9 cellular contexts compared by ENCODE assay signal in genomic region chr11:64267207-64267945, GRCh38. TPM values are rescaled to one million over a fixed set of nuclear protein-coding genes. Genes with fewer than 3 reads are reported as not detected.
DNase-seq lines count a peak whose midpoint lies in the region; ATAC-seq and TF ChIP-seq lines count a peak whose summit lies in the region.
"Had no signal": no experiment of that assay in that cellular context is flagged by ENCODE, and none has a peak within 500 bp of the region (broad histone marks: within the 10 kb centered on the region; RNA-seq: fewer than 3 reads in every experiment).

No MANE protein-coding gene starts in this region.

- no peak for TF ChIP-seq CTCF in CD8-positive, alpha-beta T cell (IDR thresholded peaks at IDR 0.05)
- TF ChIP-seq CTCF in osteocyte (IDR thresholded peaks at IDR 0.05) = no peak

- no peak for ATAC-seq in CD8-positive, alpha-beta T cell
- ATAC-seq in GM19395 (IDR thresholded peaks at IDR 0.05; ENCODE audit: unreplicated experiment) = no peak

- no peak overlapping the region for H3K4me3 ChIP-seq in CD8-positive, alpha-beta T cell (ENCODE audit: low read depth, low read length)

- peak overlapping the region; percentile 41 for H3K27ac Mint-ChIP-seq in CD8-positive, alpha-beta T cell
- H3K27ac Mint-ChIP-seq in osteocyte (ENCODE audit: unreplicated experiment) = peak overlapping the region; percentile 99

- CTCF ChIA-PET in CD8-positive, alpha-beta T cell (lab: Charles Lee) = interaction anchor here (0.7 to 6.4 kb wide), 7 partner anchors 16 to 81 kb away, joined by 3 to 82 read pairs (median 4); partner anchors contain the start of genes CATSPERZ, FERMT3, PLCB3 and STIP1

- POLR2A ChIA-PET in CD8-positive, alpha-beta T cell (lab: Charles Lee) = interaction anchor here (1.1 to 5.9 kb wide), 3 partner anchors 15 to 61 kb away, joined by 3 to 71 read pairs (median 48); partner anchors contain the start of genes BAD, FERMT3, GPR137 and PLCB3

- H3K27me3 Mint-ChIP-seq in CD8-positive, alpha-beta T cell (ENCODE audit: low read depth) = no peaks in the 10 kb centered on the region
- H3K27me3 Mint-ChIP-seq in osteocyte (ENCODE audit: unreplicated experiment) = no peaks in the 10 kb centered on the region

- no peak overlapping the region for H3K27ac ChIP-seq in CD8-positive, alpha-beta T cell (ENCODE audit: low read depth, low read length)
- peak overlapping the region; percentile 97 for H3K27ac ChIP-seq in epithelial cell of prostate

- no peak overlapping the region for H3K4me3 Mint-ChIP-seq in CD8-positive, alpha-beta T cell
- H3K4me3 Mint-ChIP-seq in osteocyte (ENCODE audit: unreplicated experiment) = no peak overlapping the region

- H3K4me1 ChIP-seq in CD8-positive, alpha-beta T cell (ENCODE audit: insufficient read depth, low read length) = peaks cover 24% of the 10 kb centered on the region

- no peaks in the 10 kb centered on the region for H3K9me3 Mint-ChIP-seq in CD8-positive, alpha-beta T cell
- H3K9me3 Mint-ChIP-seq in osteocyte (ENCODE audit: unreplicated experiment) = no peaks in the 10 kb centered on the region

- intact Hi-C loops in CD8-positive, alpha-beta T cell (cut with DNase I, micrococcal nuclease) = no loop called here

- H3K27me3 ChIP-seq in CD8-positive, alpha-beta T cell (ENCODE audit: insufficient read depth, low read length) = no peaks in the 10 kb centered on the region

- H3K36me3 ChIP-seq in CD8-positive, alpha-beta T cell (ENCODE audit: insufficient read depth, low read length) = no peaks in the 10 kb centered on the region

- H3K36me3 Mint-ChIP-seq in CD8-positive, alpha-beta T cell = peaks cover 7% of the 10 kb centered on the region
- peaks cover 4% of the 10 kb centered on the region for H3K36me3 Mint-ChIP-seq in osteocyte (ENCODE audit: unreplicated experiment)

- peaks cover 25% of the 10 kb centered on the region for H3K4me1 Mint-ChIP-seq in CD8-positive, alpha-beta T cell (ENCODE audit: low read depth)
- peaks cover 26% of the 10 kb centered on the region for H3K4me1 Mint-ChIP-seq in osteocyte (ENCODE audit: unreplicated experiment)

- H3K9me3 ChIP-seq in CD8-positive, alpha-beta T cell (ENCODE audit: low read length) = no peaks in the 10 kb centered on the region

- no peak for DNase-seq in CD8-positive, alpha-beta T cell
- DNase-seq in NCI-H1092 treated with DMSO at 0.1 percent for 48 hours (lab: John Stamatoyannopoulos, UW) (peak; percentile 46), epithelial cell of prostate (ENCODE audit: low read depth, low spot score) (no peak), osteocyte (ENCODE audit: extremely low spot score, unreplicated experiment) (no peak), putamen (ENCODE audit: low spot score) (no peak)
- DNase-seq in activated naive CD4-positive, alpha-beta T cell (lab: John Stamatoyannopoulos, UW) = no peak
- DNase-seq in effector CD4-positive, alpha-beta T cell = no peak
- DNase-seq: kidney glomerular epithelial cell had no signal

RNA-seq across cellular contexts. Expression of gene PLCB3, which starts 16.0 kb away (rescaled TPM):
- 1 to 10 TPM; 2.1 to 2.4 TPM for total RNA-seq in CD8-positive, alpha-beta T cell
- total RNA-seq in osteocyte = 30.2 and 32.0 TPM in 2 replicates

RNA-seq across cellular contexts. Expression of gene BAD, which starts 17.1 kb away (rescaled TPM):
- 10 to 100 TPM; 14.6 to 18.2 TPM for total RNA-seq in CD8-positive, alpha-beta T cell
- total RNA-seq in osteocyte = 68.3 and 73.6 TPM in 2 replicates

RNA-seq across cellular contexts. Expression of gene GPR137, which starts 18.3 kb away (rescaled TPM):
- total RNA-seq in CD8-positive, alpha-beta T cell = 10 to 100 TPM; 26.9 to 29.3 TPM
- total RNA-seq in osteocyte = 68.0 and 71.4 TPM in 2 replicates

RNA-seq across cellular contexts. Expression of gene PPP1R14B, which starts 20.6 kb away (rescaled TPM):
- total RNA-seq in CD8-positive, alpha-beta T cell = 10 to 100 TPM; 25.7 to 30.8 TPM
- total RNA-seq in osteocyte = 270 and 286 TPM in 2 replicates

RNA-seq across cellular contexts. Expression of gene KCNK4, which starts 23.7 kb away (rescaled TPM):
- not detected for total RNA-seq in CD8-positive, alpha-beta T cell
- total RNA-seq in osteocyte = 0.39 and 0.43 TPM in 2 replicates
